In genomic region chr17:61503961-61504360, GRCh38 we compare ENCODE assay signal across 25 cellular contexts. TPM values are rescaled to one million over a fixed set of nuclear protein-coding genes. Genes with fewer than 3 reads are reported as not detected.
"Had no signal": no experiment of that assay in that cellular context is flagged by ENCODE, and none has a peak within 500 bp of the region (broad histone marks: within the 10 kb centered on the region; RNA-seq: fewer than 3 reads in every experiment).

No MANE protein-coding gene starts in this region.

- H3K9me3 Mint-ChIP-seq: activated CD4-positive, alpha-beta memory T cell treated with anti-CD3 and anti-CD28 coated beads for 36 hours; activated CD4-positive, alpha-beta T cell treated with anti-CD3 and anti-CD28 coated beads, Interleukin-2, amount 10 ng/mL, durations not matched to agents 7 days and 5 days; activated naive CD4-positive, alpha-beta T cell treated with anti-CD3 and anti-CD28 coated beads, Interleukin-2, amount 10 ng/mL, durations not matched to agents 7 days and 5 days; activated T-cell treated with anti-CD3 and anti-CD28 coated beads, Interleukin-2, amount 50 U/mL, for 72 hours; activated T-helper 2 cell treated with anti-CD3 and anti-CD28 coated beads, Interferon-gamma antibody, Interleukin-2, Interleukin-4, amounts not matched to agents 10 μg/mL and 5 μg/mL and 100 μg/mL, durations not matched to agents 14 hours and 24 hours and 36 hours had no signal

- H3K4me2 ChIP-seq: KMS-11 had no signal

- H3K4me1 ChIP-seq: breast epithelium had no signal

- H3K27me3 ChIP-seq: breast epithelium, MG63 had no signal

- H3K9ac ChIP-seq: KMS-11 had no signal

- H3K4me1 Mint-ChIP-seq: activated CD4-positive, alpha-beta T cell treated with anti-CD3 and anti-CD28 coated beads, Interleukin-2, amount 10 ng/mL, durations not matched to agents 7 days and 5 days; activated naive CD4-positive, alpha-beta T cell treated with anti-CD3 and anti-CD28 coated beads, Interleukin-2, amount 10 ng/mL, durations not matched to agents 7 days and 5 days; activated naive CD8-positive, alpha-beta T cell treated with anti-CD3 and anti-CD28 coated beads for 36 hours had no signal

- H3K36me3 Mint-ChIP-seq: activated CD4-positive, alpha-beta memory T cell treated with anti-CD3 and anti-CD28 coated beads for 36 hours; activated naive CD4-positive, alpha-beta T cell treated with anti-CD3 and anti-CD28 coated beads, Interleukin-2, amount 10 ng/mL, durations not matched to agents 7 days and 5 days; activated naive CD8-positive, alpha-beta T cell treated with anti-CD3 and anti-CD28 coated beads for 36 hours had no signal

- H3K27ac Mint-ChIP-seq: activated CD4-positive, alpha-beta memory T cell treated with anti-CD3 and anti-CD28 coated beads for 36 hours; activated CD4-positive, alpha-beta T cell treated with anti-CD3 and anti-CD28 coated beads, Interleukin-2, amount 10 ng/mL, durations not matched to agents 7 days and 5 days; activated naive CD4-positive, alpha-beta T cell treated with anti-CD3 and anti-CD28 coated beads, Interleukin-2, amount 10 ng/mL, durations not matched to agents 7 days and 5 days; activated naive CD8-positive, alpha-beta T cell treated with anti-CD3 and anti-CD28 coated beads for 36 hours; activated T-cell treated with anti-CD3 and anti-CD28 coated beads, Interleukin-2, amount 50 U/mL, for 72 hours; activated T-helper 2 cell treated with anti-CD3 and anti-CD28 coated beads, Interferon-gamma antibody, Interleukin-2, Interleukin-4, amounts not matched to agents 10 μg/mL and 5 μg/mL and 100 μg/mL, durations not matched to agents 14 hours and 24 hours and 36 hours had no signal

- H3K4me3 Mint-ChIP-seq: activated CD4-positive, alpha-beta memory T cell treated with anti-CD3 and anti-CD28 coated beads for 36 hours; activated CD4-positive, alpha-beta T cell treated with anti-CD3 and anti-CD28 coated beads, Interleukin-2, amount 10 ng/mL, durations not matched to agents 7 days and 5 days; activated naive CD4-positive, alpha-beta T cell treated with anti-CD3 and anti-CD28 coated beads, Interleukin-2, amount 10 ng/mL, durations not matched to agents 7 days and 5 days; activated naive CD8-positive, alpha-beta T cell treated with anti-CD3 and anti-CD28 coated beads for 36 hours; activated T-cell treated with anti-CD3 and anti-CD28 coated beads, Interleukin-2, amount 50 U/mL, for 72 hours had no signal

- DNase-seq: activated CD4-positive, alpha-beta memory T cell treated with anti-CD3 and anti-CD28 coated beads for 36 hours; activated CD4-positive, alpha-beta T cell treated with anti-CD3 and anti-CD28 coated beads, Interleukin-2, amount 10 ng/mL, durations not matched to agents 7 days and 5 days; activated CD4-positive, CD25-positive, alpha-beta regulatory T cell; activated CD8-positive, alpha-beta memory T cell treated with anti-CD3 and anti-CD28 coated beads for 24 hours; activated gamma-delta T cell treated with Interleukin-2 at 50 U/mL for 16 hours; activated naive CD4-positive, alpha-beta T cell treated with anti-CD3 and anti-CD28 coated beads, Interleukin-2, amount 10 ng/mL, durations not matched to agents 7 days and 5 days; activated naive CD8-positive, alpha-beta T cell treated with anti-CD3 and anti-CD28 coated beads for 36 hours; activated T-cell treated with anti-CD3 and anti-CD28 coated beads, Interleukin-2, amount 50 U/mL, for 72 hours; anterior cingulate cortex; caudate nucleus; MG63; NCI-H1105 treated with DMSO at 0.1 percent for 48 hours; NCI-H1436 treated with DMSO at 0.1 percent for 48 hours; NCI-H187; NCI-H2081; NCI-H524; SHP77 treated with DMSO at 0.1 percent for 48 hours; T-helper 1 cell had no signal

- H3K27ac ChIP-seq: breast epithelium, KMS-11, SK-N-MC, VCaP had no signal

- ATAC-seq: activated T-cell treated with anti-CD3 and anti-CD28 coated beads, Interleukin-2, amount 50 U/mL, for 72 hours had no signal

- H3K36me3 ChIP-seq: breast epithelium, MG63 had no signal

- H3K4me3 ChIP-seq: breast epithelium, MG63, SK-N-MC had no signal

- H3K9me3 ChIP-seq: MG63 had no signal

RNA-seq across cellular contexts. Expression of gene TBX4, which starts 51.7 kb away (rescaled TPM):
- total RNA-seq: activated CD4-positive, alpha-beta memory T cell treated with anti-CD3 and anti-CD28 coated beads for 36 hours; activated CD4-positive, alpha-beta T cell treated with anti-CD3 and anti-CD28 coated beads, Interleukin-2, amount 10 ng/mL, durations not matched to agents 7 days and 5 days; activated naive CD8-positive, alpha-beta T cell treated with anti-CD3 and anti-CD28 coated beads for 36 hours; activated T-cell treated with anti-CD3 and anti-CD28 coated beads, Interleukin-2, amount 50 U/mL, for 72 hours; activated T-helper 2 cell treated with anti-CD3 and anti-CD28 coated beads, Interferon-gamma antibody, Interleukin-2, Interleukin-4, amounts not matched to agents 10 μg/mL and 5 μg/mL and 100 μg/mL, durations not matched to agents 14 hours and 24 hours and 36 hours; PC-3; T-helper 2 cell treated with Interferon-gamma antibody and Interleukin-4, amounts not matched to agents 100 ng/mL and 5 ng/mL, for 36 hours had no signal
